Comparison of ENCODE assay signal across 11 cellular contexts in the genomic region with DNA sequence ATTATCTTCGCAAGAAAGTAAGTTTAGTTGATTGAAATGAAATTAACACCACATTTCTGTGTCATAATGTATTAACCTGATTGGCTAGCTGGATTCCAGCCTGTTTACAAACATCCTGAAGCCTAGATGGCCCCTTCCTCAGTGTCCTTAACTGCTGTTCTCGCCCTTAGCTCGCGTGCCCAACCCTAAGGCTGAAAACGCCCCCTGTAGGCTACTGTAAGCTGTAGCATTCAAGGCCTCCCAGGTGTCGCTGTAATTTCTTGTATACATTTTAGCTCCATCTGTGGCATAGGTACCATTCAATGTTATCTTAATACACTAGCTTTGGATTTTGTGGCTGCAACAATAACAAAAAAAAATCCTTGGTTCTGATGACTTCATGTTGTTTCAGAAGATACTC.
DNase-seq lines count a peak whose midpoint lies in the region; ATAC-seq, FAIRE-seq and TF ChIP-seq lines count a peak whose summit lies in the region.
"Had no signal": no experiment of that assay in that cellular context is flagged by ENCODE, and none has a peak within 500 bp of the region (broad histone marks: within the 10 kb centered on the region; RNA-seq: fewer than 3 reads in every experiment).

No MANE protein-coding gene starts in this region.

- H2AFZ ChIP-seq in K562 (ENCODE audit: low read depth, low read length) (no peak overlapping the region), osteoblast (ENCODE audit: low read length) (no peak overlapping the region)

- no peak for TF ChIP-seq RAD21 in K562 (CRISPR knock-in tag; conservative IDR thresholded peaks at IDR 0.05 in 1 of 2, IDR thresholded peaks at IDR 0.05 in 1 of 2)

- H3K4me3 ChIP-seq in K562 = no peak overlapping the region
- no peak overlapping the region for H3K4me3 ChIP-seq in osteoblast (ENCODE audit: insufficient read depth, low read length)
- H3K4me3 ChIP-seq: ascending aorta, uterus had no signal

- H3K27me3 ChIP-seq in K562 (ENCODE audit: control insufficient read depth in 2 of 2, insufficient read depth in 2 of 2, low read length in 2 of 2) = peaks cover 0 to 7% of the 10 kb centered on the region in 2 experiments; a peak in 1 of 5 replicates
- no peaks in the 10 kb centered on the region for H3K27me3 ChIP-seq in osteoblast (ENCODE audit: insufficient read depth, low read length)
- H3K27me3 ChIP-seq: ascending aorta, uterus had no signal

- POLR2A ChIA-PET in K562 (lab: Yijun Ruan, JAX) = no interaction called here

- H3K9me1 ChIP-seq in K562 (ENCODE audit: control insufficient read depth, insufficient read depth, low read length) = no peaks in the 10 kb centered on the region

- BruUV-seq in K562 (replicated peaks; lab: Mats Ljungman, UMichigan) = no TSS peak

- H3K9ac ChIP-seq in K562 (ENCODE audit: insufficient read depth in 1 of 2, low read depth in 2 of 2, low read length in 2 of 2) = no peak overlapping the region

- ATAC-seq in K562 (peak; percentile 62; the same call in 2 of the 3 replicates), GM18873 (IDR thresholded peaks at IDR 0.05; ENCODE audit: low FRiP score, unreplicated experiment) (no peak)

- H3K9me3 ChIP-seq in K562 (replicated peaks; ENCODE audit: control insufficient read depth, insufficient read depth, low read depth, low read length) (no peaks in the 10 kb centered on the region), osteoblast (ENCODE audit: low read depth, low read length) (no peaks in the 10 kb centered on the region)
- H3K9me3 ChIP-seq: uterus had no signal

- H4K20me1 ChIP-seq in K562 (replicated peaks; ENCODE audit: control insufficient read depth, insufficient read depth, low read length) (no peaks in the 10 kb centered on the region), osteoblast (ENCODE audit: insufficient read depth, low read length) (no peaks in the 10 kb centered on the region)

- in situ Hi-C loops in K562 (cut with MboI) = no loop called here

- H3K36me3 ChIP-seq in K562 (ENCODE audit: control insufficient read depth, insufficient read depth, low read length) (no peaks in the 10 kb centered on the region), osteoblast (ENCODE audit: insufficient read depth, low read length) (no peaks in the 10 kb centered on the region)
- H3K36me3 ChIP-seq: ascending aorta, uterus had no signal

- no peak overlapping the region for H3K4me2 ChIP-seq in K562 (ENCODE audit: insufficient read depth, low read length)
- H3K4me2 ChIP-seq in osteoblast (ENCODE audit: insufficient read depth, low read length) = no peak overlapping the region

- 2% methylated on average over 6 of the region's 6 CpGs for WGBS in K562 (ENCODE audit: insufficient coverage, low coverage, missing lambda C conversion rate)

- peak; percentile 59 for DNase-seq in NCI-H82 (lab: John Stamatoyannopoulos, UW)
- no peak for DNase-seq in NCI-H82 treated with DMSO at 0.1 percent for 48 hours (lab: John Stamatoyannopoulos, UW; ENCODE audit: unreplicated experiment)
- DNase-seq in HT-29 (ENCODE audit: low spot score) = peak; percentile 25
- peak; percentile 18 to 25 (median 21) for DNase-seq in K562 (ENCODE audit: extremely low read depth in 1 of 4, low spot score in 3 of 4)
- DNase-seq in osteoblast (ENCODE audit: insufficient read length, low spot score, missing footprints) = no peak
- DNase-seq in kidney glomerular epithelial cell (lab: John Stamatoyannopoulos, UW) = no peak
- no peak for DNase-seq in stimulated activated CD4-positive, alpha-beta T cell treated with anti-CD3 and anti-CD28 coated beads, Interleukin-2, amount 100 ng/mL, for 48 hours
- DNase-seq: AML-193, uterus had no signal

- no peak for TF ChIP-seq EP300 in K562 (IDR thresholded peaks at IDR 0.05; ENCODE audit: low read length)

- TF ChIP-seq POLR2A in K562 (conservative IDR thresholded peaks at IDR 0.05) = no peak

- H3K4me1 ChIP-seq in K562 (replicated peaks in 1 of 2; ENCODE audit: control insufficient read depth in 2 of 2, insufficient read depth in 2 of 2, low read length in 2 of 2) (no peaks in the 10 kb centered on the region), osteoblast (ENCODE audit: insufficient read depth, low read length) (no peaks in the 10 kb centered on the region)
- H3K4me1 ChIP-seq: ascending aorta, uterus had no signal

- intact Hi-C loops in K562 (cut with micrococcal nuclease) = no loop called here

- no peaks in the 10 kb centered on the region for H3K79me2 ChIP-seq in K562 (ENCODE audit: control insufficient read depth, insufficient read depth, low read length)
- H3K79me2 ChIP-seq in osteoblast (ENCODE audit: insufficient read depth, low read length) = no peaks in the 10 kb centered on the region

- H3K27ac ChIP-seq in K562 (ENCODE audit: extremely low read depth, low read depth, low read length) (no peak overlapping the region), osteoblast (ENCODE audit: low read depth, low read length) (no peak overlapping the region)
- H3K27ac ChIP-seq: ascending aorta had no signal

- CTCF ChIA-PET in K562 (lab: Yijun Ruan, JAX; ENCODE audit: low intra/inter-chr PET ratio) = no interaction called here

- TF ChIP-seq CTCF in K562 (IDR thresholded peaks at IDR 0.05 in 2 of 3, conservative IDR thresholded peaks at IDR 0.05 in 1 of 3; ENCODE audit: insufficient read depth in 2 of 3, low read depth in 1 of 3, low read length in 3 of 3) = peak; percentile 46 to 75 (median 54); a peak in 5 of 6 replicates
- peak; percentile 37 for TF ChIP-seq CTCF in osteoblast (IDR thresholded peaks at IDR 0.05; ENCODE audit: extremely low read depth, low read depth, low read length)

- FAIRE-seq in K562 (lab: Jason Lieb, UNC) = no peak

TF ChIP-seq in K562, 482 proteins besides CTCF, POLR2A, EP300 and RAD21:
- no peak for TF ChIP-seq HNRNPUL1 (IDR thresholded peaks at IDR 0.05; ENCODE audit: low read length)
- no peak for TF ChIP-seq NCOA4 (IDR thresholded peaks at IDR 0.05; ENCODE audit: partially characterized antibody)
- no peak for TF ChIP-seq GABPB2 (CRISPR knock-in tag; conservative IDR thresholded peaks at IDR 0.05)
- TF ChIP-seq, protein P1, sequence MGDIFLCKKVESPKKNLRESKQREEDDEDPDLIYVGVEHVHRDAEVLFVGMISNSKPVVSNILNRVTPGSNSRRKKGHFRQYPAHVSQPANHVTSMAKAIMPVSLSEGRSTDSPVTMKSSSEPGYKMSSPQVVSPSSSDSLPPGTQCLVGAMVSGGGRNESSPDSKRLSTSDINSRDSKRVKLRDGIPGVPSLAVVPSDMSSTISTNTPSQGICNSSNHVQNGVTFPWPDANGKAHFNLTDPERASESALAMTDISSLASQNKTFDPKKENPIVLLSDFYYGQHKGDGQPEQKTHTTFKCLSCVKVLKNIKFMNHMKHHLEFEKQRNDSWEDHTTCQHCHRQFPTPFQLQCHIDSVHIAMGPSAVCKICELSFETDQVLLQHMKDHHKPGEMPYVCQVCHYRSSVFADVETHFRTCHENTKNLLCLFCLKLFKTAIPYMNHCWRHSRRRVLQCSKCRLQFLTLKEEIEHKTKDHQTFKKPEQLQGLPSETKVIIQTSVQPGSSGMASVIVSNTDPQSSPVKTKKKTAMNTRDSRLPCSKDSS (IDR thresholded peaks at IDR 0.05; ENCODE audit: low read depth, partially characterized antibody) = no peak
- TF ChIP-seq, protein P2, sequence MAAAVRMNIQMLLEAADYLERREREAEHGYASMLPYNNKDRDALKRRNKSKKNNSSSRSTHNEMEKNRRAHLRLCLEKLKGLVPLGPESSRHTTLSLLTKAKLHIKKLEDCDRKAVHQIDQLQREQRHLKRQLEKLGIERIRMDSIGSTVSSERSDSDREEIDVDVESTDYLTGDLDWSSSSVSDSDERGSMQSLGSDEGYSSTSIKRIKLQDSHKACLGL (CRISPR knock-in tag; IDR thresholded peaks at IDR 0.05; ENCODE audit: borderline replicate concordance, poor library complexity, severe bottlenecking) = no peak
- no peak for TF ChIP-seq ARID3A (IDR thresholded peaks at IDR 0.05; ENCODE audit: borderline replicate concordance, low read depth, low read length)
- TF ChIP-seq ZNF324 (CRISPR knock-in tag; IDR thresholded peaks at IDR 0.05) = no peak
- no peak for TF ChIP-seq SETDB1 (IDR thresholded peaks at IDR 0.05; ENCODE audit: low read length)
- TF ChIP-seq ZNF311 (CRISPR knock-in tag; IDR thresholded peaks at IDR 0.05) = no peak
- TF ChIP-seq, protein P3, sequence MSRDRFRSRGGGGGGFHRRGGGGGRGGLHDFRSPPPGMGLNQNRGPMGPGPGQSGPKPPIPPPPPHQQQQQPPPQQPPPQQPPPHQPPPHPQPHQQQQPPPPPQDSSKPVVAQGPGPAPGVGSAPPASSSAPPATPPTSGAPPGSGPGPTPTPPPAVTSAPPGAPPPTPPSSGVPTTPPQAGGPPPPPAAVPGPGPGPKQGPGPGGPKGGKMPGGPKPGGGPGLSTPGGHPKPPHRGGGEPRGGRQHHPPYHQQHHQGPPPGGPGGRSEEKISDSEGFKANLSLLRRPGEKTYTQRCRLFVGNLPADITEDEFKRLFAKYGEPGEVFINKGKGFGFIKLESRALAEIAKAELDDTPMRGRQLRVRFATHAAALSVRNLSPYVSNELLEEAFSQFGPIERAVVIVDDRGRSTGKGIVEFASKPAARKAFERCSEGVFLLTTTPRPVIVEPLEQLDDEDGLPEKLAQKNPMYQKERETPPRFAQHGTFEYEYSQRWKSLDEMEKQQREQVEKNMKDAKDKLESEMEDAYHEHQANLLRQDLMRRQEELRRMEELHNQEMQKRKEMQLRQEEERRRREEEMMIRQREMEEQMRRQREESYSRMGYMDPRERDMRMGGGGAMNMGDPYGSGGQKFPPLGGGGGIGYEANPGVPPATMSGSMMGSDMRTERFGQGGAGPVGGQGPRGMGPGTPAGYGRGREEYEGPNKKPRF (IDR thresholded peaks at IDR 0.05; ENCODE audit: low read depth, low read length) = no peak
- TF ChIP-seq ZNF217 (CRISPR knock-in tag; IDR thresholded peaks at IDR 0.05) = no peak
- no peak for TF ChIP-seq MTF1 (CRISPR knock-in tag; IDR thresholded peaks at IDR 0.05; ENCODE audit: borderline replicate concordance)

Comparison
In these comparisons a context has a peak if more than half of its experiments do, and no peak if none do; other contexts are left out.
1. DNase-seq: peak in NCI-H82 (single experiment), HT-29 (single experiment) and K562 (4 of 4); none in NCI-H82 treated with DMSO at 0.1 percent for 48 hours (single experiment), osteoblast (single experiment), kidney glomerular epithelial cell (single experiment) and stimulated activated CD4-positive, alpha-beta T cell treated with anti-CD3 and anti-CD28 coated beads, Interleukin-2, amount 100 ng/mL, for 48 hours (0 of 2).